11 cellular contexts compared by ENCODE assay signal in genomic region chr5:132123578-132123977, GRCh38. TPM values are rescaled to one million over a fixed set of nuclear protein-coding genes. Genes with fewer than 3 reads are reported as not detected.
"Had no signal": no experiment of that assay in that cellular context is flagged by ENCODE, and none has a peak within 500 bp of the region (broad histone marks: within the 10 kb centered on the region; RNA-seq: fewer than 3 reads in every experiment).

No MANE protein-coding gene starts in this region.

RNA-seq across cellular contexts. Expression of gene CSF2, which starts 50.0 kb away (rescaled TPM):
- total RNA-seq: ascending aorta, astrocyte, body of pancreas, breast epithelium, bronchial epithelial cell, cardiac muscle cell, cardiac septum, cerebellum, chondrocyte had no signal
- polyA plus RNA-seq: adrenal gland, aorta, cardiac muscle cell had no signal
